In the genomic region with DNA sequence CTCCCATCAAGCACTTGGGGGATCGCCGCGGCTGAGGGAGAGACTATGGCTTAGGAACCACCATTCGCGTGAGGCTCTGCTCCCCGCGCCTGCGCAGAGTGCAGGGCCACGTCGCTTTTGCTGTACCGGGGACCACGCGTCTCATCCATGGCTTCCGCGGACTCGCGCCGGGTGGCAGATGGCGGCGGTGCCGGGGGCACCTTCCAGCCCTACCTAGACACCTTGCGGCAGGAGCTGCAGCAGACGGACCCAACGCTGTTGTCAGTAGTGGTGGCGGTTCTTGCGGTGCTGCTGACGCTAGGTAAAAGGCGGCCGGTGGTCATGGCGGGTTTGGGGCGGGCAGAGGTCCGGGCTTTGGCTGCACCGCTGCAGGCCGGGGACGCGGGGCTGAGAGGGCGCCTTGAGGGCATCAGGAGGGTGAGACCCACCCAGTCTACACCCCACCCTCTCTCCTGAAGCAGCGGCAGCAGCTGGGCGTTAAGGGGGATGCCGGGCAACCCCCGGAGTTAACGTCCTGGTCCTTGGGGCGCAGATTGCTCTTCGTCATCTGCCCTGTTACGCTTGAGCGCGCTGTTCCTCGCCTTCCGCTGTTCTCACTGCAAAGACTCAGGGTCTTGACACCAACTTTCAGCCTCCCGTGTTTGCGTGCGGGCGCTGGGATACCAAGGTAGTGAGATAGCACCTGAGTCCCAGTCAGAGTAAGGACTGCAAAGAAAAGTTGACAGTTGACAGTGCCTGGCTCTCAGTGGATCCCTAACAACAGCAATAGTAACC, we compare ENCODE assay signal across 8 cellular contexts. TPM values are rescaled to one million over a fixed set of nuclear protein-coding genes. Genes with fewer than 3 reads are reported as not detected.
DNase-seq lines count a peak whose midpoint lies in the region; TF ChIP-seq lines count a peak whose summit lies in the region.

A gene with protein sequence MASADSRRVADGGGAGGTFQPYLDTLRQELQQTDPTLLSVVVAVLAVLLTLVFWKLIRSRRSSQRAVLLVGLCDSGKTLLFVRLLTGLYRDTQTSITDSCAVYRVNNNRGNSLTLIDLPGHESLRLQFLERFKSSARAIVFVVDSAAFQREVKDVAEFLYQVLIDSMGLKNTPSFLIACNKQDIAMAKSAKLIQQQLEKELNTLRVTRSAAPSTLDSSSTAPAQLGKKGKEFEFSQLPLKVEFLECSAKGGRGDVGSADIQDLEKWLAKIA (plus strand): TSS at position 114 of the 774 bp plus-strand sequence. CDS start 34 bp downstream, at position 148.

- no peak for TF ChIP-seq CTCF in nephron progenitor cell (IDR thresholded peaks at IDR 0.05)

- no peaks in the 10 kb centered on the region for H3K27me3 ChIP-seq in HAP-1 (ENCODE audit: low read depth)
- no peaks in the 10 kb centered on the region for H3K27me3 ChIP-seq in MG63

- H3K27ac Mint-ChIP-seq in nephron progenitor cell = no peak within 1 kb of the TSS
- peak within 1 kb of the TSS; percentile 99 for H3K27ac Mint-ChIP-seq in stimulated activated naive CD8-positive, alpha-beta T cell treated with anti-CD3 and anti-CD28 coated beads, Interleukin-15, Interleukin-2, amounts not matched to agents 100 ng/mL and 50 ng/mL, for 24 hours

- peaks cover 30% of the 10 kb centered on the region for H3K36me3 Mint-ChIP-seq in nephron progenitor cell (ENCODE audit: low read depth)
- H3K36me3 Mint-ChIP-seq in stimulated activated naive CD8-positive, alpha-beta T cell treated with anti-CD3 and anti-CD28 coated beads, Interleukin-15, Interleukin-2, amounts not matched to agents 100 ng/mL and 50 ng/mL, for 24 hours (ENCODE audit: low read depth) = peaks cover 38% of the 10 kb centered on the region

- peak within 1 kb of the TSS; percentile 96 for H3K4me3 Mint-ChIP-seq in nephron progenitor cell
- peak within 1 kb of the TSS; percentile 99 for H3K4me3 Mint-ChIP-seq in stimulated activated naive CD8-positive, alpha-beta T cell treated with anti-CD3 and anti-CD28 coated beads, Interleukin-15, Interleukin-2, amounts not matched to agents 100 ng/mL and 50 ng/mL, for 24 hours

- in situ Hi-C loops in G401 (cut with HindIII; ENCODE audit: low sequenced_read_pairs) (no loop called here), HAP-1 (cut with MboI; ENCODE audit: low sequenced_read_pairs) (loop anchor here (10.0 kb wide), 1 partner anchor 141 kb away; a partner anchor contains a TSS)

- peaks cover 21% of the 10 kb centered on the region for H3K4me1 Mint-ChIP-seq in nephron progenitor cell
- H3K4me1 Mint-ChIP-seq in stimulated activated naive CD8-positive, alpha-beta T cell treated with anti-CD3 and anti-CD28 coated beads, Interleukin-15, Interleukin-2, amounts not matched to agents 100 ng/mL and 50 ng/mL, for 24 hours (ENCODE audit: low read depth) = peaks cover 30% of the 10 kb centered on the region

- H3K9me3 Mint-ChIP-seq in nephron progenitor cell = no peaks in the 10 kb centered on the region
- no peaks in the 10 kb centered on the region for H3K9me3 Mint-ChIP-seq in stimulated activated naive CD8-positive, alpha-beta T cell treated with anti-CD3 and anti-CD28 coated beads, Interleukin-15, Interleukin-2, amounts not matched to agents 100 ng/mL and 50 ng/mL, for 24 hours

- DNase-seq in G401 (ENCODE audit: low spot score) (peak; percentile 98), HAP-1 (ENCODE audit: low spot score in 2 of 2) (peak; percentile 93 to 94), MG63 (peak; percentile 96), SHP77 (lab: John Stamatoyannopoulos, UW) (peak; percentile 89 to 95), fibroblast of the conjunctiva (ENCODE audit: low read depth) (peak; percentile 88), nephron progenitor cell (peak; percentile 94)
- peak; percentile 92 for DNase-seq in activated effector memory CD4-positive, alpha-beta T cell treated with Interleukin-2 at 50 U/mL for 16 hours

- H3K4me3 ChIP-seq in HAP-1 (peak within 1 kb of the TSS; percentile 88), MG63 (peak within 1 kb of the TSS; percentile 94)

- H3K27me3 Mint-ChIP-seq in nephron progenitor cell (ENCODE audit: low read depth, poor library complexity) = peaks cover 26% of the 10 kb centered on the region
- H3K27me3 Mint-ChIP-seq in stimulated activated naive CD8-positive, alpha-beta T cell treated with anti-CD3 and anti-CD28 coated beads, Interleukin-15, Interleukin-2, amounts not matched to agents 100 ng/mL and 50 ng/mL, for 24 hours = peaks cover 7% of the 10 kb centered on the region

- H3K4me1 ChIP-seq in HAP-1 = peaks cover 5% of the 10 kb centered on the region

- H3K36me3 ChIP-seq in HAP-1 (replicated peaks) = peaks cover 34% of the 10 kb centered on the region
- peaks cover 36% of the 10 kb centered on the region for H3K36me3 ChIP-seq in MG63

- no peaks in the 10 kb centered on the region for H3K9me3 ChIP-seq in HAP-1
- H3K9me3 ChIP-seq in MG63 = no peaks in the 10 kb centered on the region

RNA-seq across cellular contexts. Expression of the gene that starts here (rescaled TPM):
- 68.1 and 75.9 TPM in 2 replicates for total RNA-seq in G401 (2014; rRNA removed; shearing (Covaris generic))
- 83.0 and 173 TPM in 2 replicates for total RNA-seq in MG63 (2014; rRNA removed; shearing (Covaris generic); ENCODE audit: low replicate concordance)

Comparison
In these comparisons a context has a peak if more than half of its experiments do, and no peak if none do; other contexts are left out.
1. Peak in every context shown above with its lines: DNase-seq and H3K4me3 ChIP-seq.